32 cellular contexts compared by ENCODE assay signal in genomic region chr2:228094377-228094921, GRCh38.
A peak's percentile ranks its signal among the peaks of the same experiment; 100 is the strongest.
DNase-seq lines count a peak whose midpoint lies in the region; ATAC-seq and TF ChIP-seq lines count a peak whose summit lies in the region.
"Had no signal": no experiment of that assay in that cellular context is flagged by ENCODE, and none has a peak within 500 bp of the region (broad histone marks: within the 10 kb centered on the region; RNA-seq: fewer than 3 reads in every experiment).

No MANE protein-coding gene starts in this region.

- H3K4me3 ChIP-seq in AG10803 (ENCODE audit: low read length) (no peak overlapping the region), SK-N-SH (ENCODE audit: low read depth in 2 of 2, low read length in 1 of 2) (no peak overlapping the region), fibroblast of mammary gland (ENCODE audit: control insufficient read depth, low read depth, low read length) (no peak overlapping the region), transverse colon (no peak overlapping the region)
- H3K4me3 ChIP-seq: ascending aorta; BLaER1 treated with 17β-estradiol and CSF1 and Interleukin-3, amounts not matched to agents 10 nM and 100 nM; heart left ventricle; right atrium auricular region; SJSA1; spleen; testis had no signal

- H3K36me3 ChIP-seq in SK-N-SH (replicated peaks in 1 of 2; ENCODE audit: control insufficient read depth in 1 of 2, insufficient read depth in 2 of 2, low read length in 1 of 2), result no peaks in the 10 kb centered on the region
- no peaks in the 10 kb centered on the region for H3K36me3 ChIP-seq in transverse colon
- H3K36me3 ChIP-seq: ascending aorta; BLaER1 treated with 17β-estradiol and CSF1 and Interleukin-3, amounts not matched to agents 10 nM and 100 nM; right atrium auricular region; SJSA1; spleen had no signal

- H3K9me2 ChIP-seq in SK-N-SH, result no peaks in the 10 kb centered on the region

- intact Hi-C loops in transverse colon (cut with DNase I; ENCODE audit: low total_unique reads), result no loop called here
- intact Hi-C loops in sciatic nerve (cut with DNase I), result no loop called here

- H3K27me3 ChIP-seq in SK-N-SH (ENCODE audit: insufficient read depth) (no peaks in the 10 kb centered on the region), transverse colon (no peaks in the 10 kb centered on the region)
- H3K27me3 ChIP-seq: ascending aorta; BLaER1 treated with 17β-estradiol and CSF1 and Interleukin-3, amounts not matched to agents 10 nM and 100 nM; heart left ventricle; right atrium auricular region; SJSA1; spleen; testis had no signal

- POLR2A ChIA-PET in SK-N-SH (lab: Yijun Ruan, JAX), result no interaction called here

- TF ChIP-seq CTCF in AG10803 (conservative IDR thresholded peaks at IDR 0.05; ENCODE audit: low read length) (no peak), SK-N-SH (IDR thresholded peaks at IDR 0.05) (no peak), fibroblast of mammary gland (conservative IDR thresholded peaks at IDR 0.05; ENCODE audit: control insufficient read depth, insufficient read depth, low read depth, low read length) (no peak), transverse colon (IDR thresholded peaks at IDR 0.05) (no peak)

- no peak overlapping the region for H2AFZ ChIP-seq in SK-N-SH (ENCODE audit: low read depth)

- TF ChIP-seq RAD21 in SK-N-SH (IDR thresholded peaks at IDR 0.05; ENCODE audit: low read length), result no peak

- in situ Hi-C loops in transverse colon (cut with MboI; ENCODE audit: low pct_ligation_motif_present in 1 of 4, low pct_unique_long_range_greater_than_20kb in 1 of 4, low sequenced_read_pairs in 3 of 4), result no loop called here

- H3K27ac ChIP-seq in SK-N-SH (ENCODE audit: low read depth in 2 of 2, low read length in 1 of 2) (no peak overlapping the region; a peak in 1 of 4 replicates), transverse colon (no peak overlapping the region)
- H3K27ac ChIP-seq: ascending aorta; BLaER1 treated with 17β-estradiol and CSF1 and Interleukin-3, amounts not matched to agents 10 nM and 100 nM; heart left ventricle; right atrium auricular region; SJSA1; spleen; testis had no signal

- CTCF ChIA-PET in SK-N-SH (lab: Yijun Ruan, JAX), result no interaction called here

- H3K9me3 ChIP-seq in SK-N-SH (no peaks in the 10 kb centered on the region), transverse colon (no peaks in the 10 kb centered on the region)
- H3K9me3 ChIP-seq: testis had no signal

- 28% methylated on average over 6 of the region's 6 CpGs for WGBS in SK-N-SH (ENCODE audit: low lambda C conversion rate)
- WGBS in transverse colon (ENCODE audit: low coverage in 1 of 2), 2 donors, result 85 to 91% methylated on average over 4 to 6 of the region's 6 CpGs

- H3F3A ChIP-seq in SK-N-SH (replicated peaks; ENCODE audit: insufficient read depth), result no peaks in the 10 kb centered on the region

- H3K79me2 ChIP-seq in SK-N-SH (ENCODE audit: insufficient read depth), result no peaks in the 10 kb centered on the region

- no peak overlapping the region for H3K9ac ChIP-seq in SK-N-SH
- H3K9ac ChIP-seq: BLaER1 treated with 17β-estradiol and CSF1 and Interleukin-3, amounts not matched to agents 10 nM and 100 nM had no signal

- no peaks in the 10 kb centered on the region for H4K20me1 ChIP-seq in SK-N-SH (ENCODE audit: insufficient read depth)
- H4K20me1 ChIP-seq: BLaER1 treated with 17β-estradiol and CSF1 and Interleukin-3, amounts not matched to agents 10 nM and 100 nM had no signal

- ATAC-seq in sciatic nerve, result no peak
- ATAC-seq: activated CD8-positive, alpha-beta memory T cell treated with anti-CD3 and anti-CD28 coated beads, Interleukin-2, amount 10 ng/mL, durations not matched to agents 7 days and 5 days; activated T-cell treated with anti-CD3 and anti-CD28 coated beads, Interleukin-2, amount 50 U/mL, for 4 hours; esophagus mucosa; heart left ventricle; left ventricle myocardium superior; stimulated activated naive CD8-positive, alpha-beta T cell treated with anti-CD3 and anti-CD28 coated beads, Interleukin-15, Interleukin-2, amounts not matched to agents 100 U/mL and 50 U/mL, for 24 hours; T-cell had no signal

- TF ChIP-seq POLR2A in transverse colon (IDR thresholded peaks at IDR 0.05), result no peak

- H3K4me1 ChIP-seq in SK-N-SH (ENCODE audit: control insufficient read depth in 1 of 2, insufficient read depth in 2 of 2, low read depth in 1 of 2, low read length in 1 of 2) (no peaks in the 10 kb centered on the region), transverse colon (no peaks in the 10 kb centered on the region)
- H3K4me1 ChIP-seq: ascending aorta; BLaER1 treated with 17β-estradiol and CSF1 and Interleukin-3, amounts not matched to agents 10 nM and 100 nM; heart left ventricle; right atrium auricular region; SJSA1; spleen; testis had no signal

- H3K4me2 ChIP-seq in SK-N-SH, result no peak overlapping the region
- H3K4me2 ChIP-seq: BLaER1 treated with 17β-estradiol and CSF1 and Interleukin-3, amounts not matched to agents 10 nM and 100 nM had no signal

- DNase-seq in AG10803 (ENCODE audit: low read depth) (peak; percentile 12), HS-27A (ENCODE audit: low read depth) (peak; percentile 62), SK-N-SH (no peak), fibroblast of mammary gland (ENCODE audit: low read depth) (peak; percentile 22), NOMO-1 treated with dmso at 0.1 percent for 144 hours (lab: John Stamatoyannopoulos, UW; ENCODE audit: unreplicated experiment) (no peak), transverse colon (no peak), sciatic nerve (ENCODE audit: low spot score) (no peak), COR-L47 (lab: John Stamatoyannopoulos, UW) (no peak)
- DNase-seq: ACHN; activated CD8-positive, alpha-beta memory T cell treated with anti-CD3 and anti-CD28 coated beads, Interleukin-2, amount 10 ng/mL, durations not matched to agents 7 days and 5 days; activated gamma-delta T cell; activated naive CD8-positive, alpha-beta T cell treated with anti-CD3 and anti-CD28 coated beads, Interleukin-2, amount 10 ng/mL, durations not matched to agents 7 days and 5 days; activated T-cell treated with anti-CD3 and anti-CD28 coated beads, Interleukin-2, amount 50 U/mL, for 4 hours; DMS53; foreskin melanocyte; GDM1; heart left ventricle; islet precursor cell; KBM-7; left ventricle myocardium superior; NCI-H1436; posterior cingulate gyrus; spleen; stimulated activated CD4-positive, alpha-beta T cell treated with anti-CD3 and anti-CD28 coated beads, Interleukin-2, amount 100 ng/mL, for 24 hours; stimulated activated naive CD8-positive, alpha-beta T cell treated with anti-CD3 and anti-CD28 coated beads, Interleukin-15, Interleukin-2, amounts not matched to agents 100 U/mL and 50 U/mL, for 24 hours; T-cell; testis had no signal

- TF ChIP-seq EP300 in SK-N-SH (IDR thresholded peaks at IDR 0.05; ENCODE audit: borderline replicate concordance in 1 of 2, low read depth in 1 of 2, low read length in 1 of 2), result no peak
- no peak for TF ChIP-seq EP300 in transverse colon (IDR thresholded peaks at IDR 0.05; ENCODE audit: low read depth)

TF ChIP-seq in SK-N-SH, 30 proteins besides CTCF, POLR2A, EP300 and RAD21 (continues in another document):
- TF ChIP-seq PBX3 (IDR thresholded peaks at IDR 0.05) (peak; percentile 87), TCF12 (IDR thresholded peaks at IDR 0.05) (peak; percentile 66), REST (IDR thresholded peaks at IDR 0.05; ENCODE audit: low read depth, low read length) (no peak), ELF1 (IDR thresholded peaks at IDR 0.05) (no peak), MXI1 (IDR thresholded peaks at IDR 0.05; ENCODE audit: low read depth, low read length) (no peak), CHD2 (IDR thresholded peaks at IDR 0.05; ENCODE audit: low read length, partially characterized antibody) (no peak), FOXM1 (IDR thresholded peaks at IDR 0.05; ENCODE audit: low read depth) (no peak), FOSL2 (IDR thresholded peaks at IDR 0.05; ENCODE audit: borderline replicate concordance, low read depth) (peak; percentile 33; the same call in 1 of the 2 replicates), JUND (IDR thresholded peaks at IDR 0.05) (peak; percentile 44; the same call in 1 of the 2 replicates), TEAD4 (IDR thresholded peaks at IDR 0.05; ENCODE audit: borderline replicate concordance, insufficient read depth) (0 out of 2 replicates have a peak, but pooled peaks have one; percentile 48), EZH2phosphoT487 (IDR thresholded peaks at IDR 0.05; ENCODE audit: borderline replicate concordance, low read depth) (no peak), MEF2A (IDR thresholded peaks at IDR 0.05; ENCODE audit: borderline replicate concordance, low read depth) (no peak)

Comparison
In these comparisons a context has a peak if more than half of its experiments do, and no peak if none do; other contexts are left out.
1. DNase-seq: peak in AG10803 (single experiment), HS-27A (single experiment) and fibroblast of mammary gland (single experiment); none in SK-N-SH (single experiment), NOMO-1 treated with dmso at 0.1 percent for 144 hours (single experiment), transverse colon (single experiment), sciatic nerve (single experiment) and COR-L47 (single experiment).